In genomic region chr22:42396621-42397331, GRCh38 we compare ENCODE assay signal across 9 cellular contexts. TPM values are rescaled to one million over a fixed set of nuclear protein-coding genes. Genes with fewer than 3 reads are reported as not detected.
A peak's percentile ranks its signal among the peaks of the same experiment; 100 is the strongest.
DNase-seq lines count a peak whose midpoint lies in the region; ATAC-seq and TF ChIP-seq lines count a peak whose summit lies in the region.
"Had no signal": no experiment of that assay in that cellular context is flagged by ENCODE, and none has a peak within 500 bp of the region (broad histone marks: within the 10 kb centered on the region; RNA-seq: fewer than 3 reads in every experiment).

No MANE protein-coding gene starts in this region.

- no peak for TF ChIP-seq POLR2A in suprapubic skin (IDR thresholded peaks at IDR 0.05)

- H3K27me3 ChIP-seq in PC-9 (ENCODE audit: insufficient read depth, low read depth), result peaks cover 18% of the 10 kb centered on the region
- no peaks in the 10 kb centered on the region for H3K27me3 ChIP-seq in suprapubic skin

- CTCF ChIA-PET in PC-9 (lab: Charles Lee), result interaction anchor here (0.5 kb wide), 1 partner anchor 131 kb away, joined by 3 read pairs; no protein-coding TSS in a partner anchor

- no TSS peak for BruUV-seq in PC-9 (replicated peaks; lab: Mats Ljungman, UMichigan)

- H3F3A ChIP-seq in PC-9 (ENCODE audit: insufficient read depth, low read depth), result 0 out of 2 replicates have a peak, but pooled peaks cover 4% of the 10 kb centered on the region

- no peak overlapping the region for H3K4me3 ChIP-seq in PC-9
- no peak overlapping the region for H3K4me3 ChIP-seq in suprapubic skin
- H3K4me3 ChIP-seq: A549 had no signal

- H3K79me2 ChIP-seq in PC-9 (ENCODE audit: low read depth), result no peaks in the 10 kb centered on the region

- WGBS in suprapubic skin, result 40% methylated on average over 19 of the region's 24 CpGs

- H4K20me1 ChIP-seq in PC-9 (ENCODE audit: insufficient read depth), result no peaks in the 10 kb centered on the region

- no peak for ATAC-seq in GM18909 (IDR thresholded peaks at IDR 0.05; ENCODE audit: poor library complexity, unreplicated experiment)

- TF ChIP-seq CTCF in PC-9 (conservative IDR thresholded peaks at IDR 0.05), result no peak
- TF ChIP-seq CTCF in suprapubic skin (IDR thresholded peaks at IDR 0.05), result no peak

- H2AFZ ChIP-seq in PC-9, result no peak overlapping the region

- intact Hi-C loops in PC-9 (cut with micrococcal nuclease; ENCODE audit: unreplicated experiment) (no loop called here), cardiac septum (cut with DNase I) (no loop called here)

- POLR2A ChIA-PET in PC-9 (lab: Charles Lee; ENCODE audit: unreplicated experiment), result interaction anchor here (0.6 to 0.7 kb wide), 2 partner anchors 342 to 551 kb away, joined by 3 to 6 read pairs; no protein-coding TSS in a partner anchor

- peaks cover 11% of the 10 kb centered on the region; the same call in 1 of the 2 replicates for H3K4me1 ChIP-seq in PC-9 (replicated peaks; ENCODE audit: insufficient read depth)
- H3K4me1 ChIP-seq in suprapubic skin, result peaks cover 19% of the 10 kb centered on the region
- H3K4me1 ChIP-seq: A549 had no signal

- no peaks in the 10 kb centered on the region for H3K9me3 ChIP-seq in PC-9 (ENCODE audit: insufficient read depth, low read depth)
- no peaks in the 10 kb centered on the region for H3K9me3 ChIP-seq in suprapubic skin
- H3K9me3 ChIP-seq: A549 had no signal

- TF ChIP-seq EP300 in suprapubic skin (IDR thresholded peaks at IDR 0.05), result no peak

- peak overlapping the region; percentile 35 for H3K4me2 ChIP-seq in PC-9
- H3K4me2 ChIP-seq: A549 had no signal

- DNase-seq in NCI-H1694 treated with DMSO at 0.1 percent for 48 hours (lab: John Stamatoyannopoulos, UW), result peak; percentile 63
- no peak for DNase-seq in NCI-H1694 (lab: John Stamatoyannopoulos, UW)
- DNase-seq in PC-9, result peak in 1 of 2 experiments; percentile 16
- DNase-seq in cardiac septum (ENCODE audit: low spot score), result peak; percentile 83
- no peak for DNase-seq in suprapubic skin (ENCODE audit: low spot score in 2 of 2)
- DNase-seq in cerebellum (ENCODE audit: low spot score), result no peak
- no peak for DNase-seq in DMS53 (lab: John Stamatoyannopoulos, UW)

- H3K36me3 ChIP-seq in PC-9 (ENCODE audit: low read depth) (no peaks in the 10 kb centered on the region), suprapubic skin (no peaks in the 10 kb centered on the region)

- H3K27ac ChIP-seq in PC-9 (no peak overlapping the region), suprapubic skin (peak overlapping the region; percentile 50)
- H3K27ac ChIP-seq: A549 had no signal

- no peaks in the 10 kb centered on the region for H3K9me2 ChIP-seq in PC-9 (ENCODE audit: insufficient read depth)

RNA-seq across cellular contexts. Expression of gene NFAM1, which starts 35.4 kb away (rescaled TPM):
- not detected in 2 replicates for total RNA-seq in PC-9 (2021)
- 1.5 TPM for total RNA-seq in cardiac septum
- total RNA-seq in suprapubic skin, result 1 to 10 TPM in 2 of 4 donors, under 1 TPM in 2; 0.70 to 3.1 (median 0.97) TPM
- 0.54 TPM for total RNA-seq in cerebellum

Comparison
In these comparisons a context has a peak if more than half of its experiments do, and no peak if none do; other contexts are left out.
1. DNase-seq: peak in NCI-H1694 treated with DMSO at 0.1 percent for 48 hours (single experiment) and cardiac septum (single experiment); none in NCI-H1694 (single experiment), suprapubic skin (0 of 2), cerebellum (single experiment) and DMS53 (single experiment).